ENCODE assay signal across 9 cellular contexts in genomic region chr10:69362471-69362954, GRCh38. TPM values are rescaled to one million over a fixed set of nuclear protein-coding genes. Genes with fewer than 3 reads are reported as not detected.
DNase-seq lines count a peak whose midpoint lies in the region; ATAC-seq, FAIRE-seq and TF ChIP-seq lines count a peak whose summit lies in the region.
"Had no signal": no experiment of that assay in that cellular context is flagged by ENCODE, and none has a peak within 500 bp of the region (broad histone marks: within the 10 kb centered on the region; RNA-seq: fewer than 3 reads in every experiment).

No MANE protein-coding gene starts in this region.

- ATAC-seq in esophagus mucosa (peak; percentile 49), psoas muscle (peak; percentile 83 to 87 (median 86)), HG03097 (IDR thresholded peaks at IDR 0.05; ENCODE audit: low FRiP score, unreplicated experiment) (no peak)

- peak overlapping the region; percentile 93 for H3K27ac ChIP-seq in psoas muscle

- H3K36me3 ChIP-seq in psoas muscle (ENCODE audit: insufficient read depth in 1 of 2, low read depth in 1 of 2) = peaks cover 7 to 23% of the 10 kb centered on the region in 2 donors

- DNase-seq in D721Med (ENCODE audit: insufficient read length, low spot score) (peak; percentile 81), RKO (ENCODE audit: low spot score) (peak; percentile 40), psoas muscle (peak; percentile 81 to 92), GM19240 (ENCODE audit: insufficient read length, low spot score) (no peak), GM19239 (ENCODE audit: insufficient read length, low spot score) (no peak), hippocampal formation (lab: John Stamatoyannopoulos, UW) (no peak)
- DNase-seq: activated naive CD8-positive, alpha-beta T cell treated with anti-CD3 and anti-CD28 coated beads for 36 hours had no signal

- no peak for FAIRE-seq in D721Med (lab: Jason Lieb, UNC)
- no peak for FAIRE-seq in GM19239 (lab: Jason Lieb, UNC)

- H3K4me3 ChIP-seq in psoas muscle = peak overlapping the region; percentile 33

- intact Hi-C loops in psoas muscle (cut with DNase I) = loop anchor here (5.0 kb wide), 1 partner anchor 40 kb away; no protein-coding TSS in a partner anchor

- TF ChIP-seq CTCF in D721Med (IDR thresholded peaks at IDR 0.05; ENCODE audit: insufficient read depth, missing control alignments) (no peak), psoas muscle (IDR thresholded peaks at IDR 0.05) (no peak)

- no peaks in the 10 kb centered on the region for H3K27me3 ChIP-seq in psoas muscle (ENCODE audit: insufficient read depth in 3 of 3, low read length in 2 of 3)

- H3K4me1 ChIP-seq in psoas muscle = peaks cover 71% of the 10 kb centered on the region

- WGBS in psoas muscle, 3 donors = 17 to 26% (median 18%) methylated on average over 13 of the region's 13 CpGs

- H3K9me3 ChIP-seq in psoas muscle = no peaks in the 10 kb centered on the region

RNA-seq across cellular contexts. Expression of gene TACR2, which starts 54.2 kb away (rescaled TPM):
- total RNA-seq in esophagus mucosa (1.2 TPM), psoas muscle (under 1 TPM; 0.21 to 0.46 (median 0.23) TPM)
- polyA plus RNA-seq in psoas muscle = under 1 TPM; 0.25 to 0.61 (median 0.31) TPM
- total RNA-seq: activated naive CD8-positive, alpha-beta T cell treated with anti-CD3 and anti-CD28 coated beads for 36 hours had no signal

Comparison
In these comparisons a context has a peak if more than half of its experiments do, and no peak if none do; other contexts are left out.
1. DNase-seq: peak in D721Med (single experiment), RKO (single experiment) and psoas muscle (2 of 2); none in GM19240 (single experiment), GM19239 (single experiment) and hippocampal formation (0 of 2).